Comparison of ENCODE assay signal across 19 cellular contexts in the genomic region with DNA sequence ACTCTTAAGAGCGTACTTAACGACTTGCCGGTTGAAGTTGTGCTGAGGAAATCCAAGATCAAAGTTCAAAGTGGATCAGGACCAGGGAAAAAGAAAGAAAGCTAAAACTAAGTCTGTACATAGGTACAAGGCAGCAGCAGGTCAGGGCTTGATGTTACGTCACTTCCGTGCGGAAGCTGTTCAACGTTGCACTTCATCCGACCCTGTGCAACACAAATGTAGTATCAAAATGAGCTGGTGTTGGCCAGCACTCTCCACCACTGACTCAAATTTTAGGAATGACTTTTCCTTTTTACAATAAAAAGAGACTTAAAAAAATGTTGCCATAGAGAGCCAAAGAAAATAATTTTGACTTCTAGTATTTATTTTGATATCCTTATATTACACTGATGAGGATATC.
"Had no signal": no experiment of that assay in that cellular context is flagged by ENCODE, and none has a peak within 500 bp of the region (broad histone marks: within the 10 kb centered on the region; RNA-seq: fewer than 3 reads in every experiment).

No MANE protein-coding gene starts in this region.

- DNase-seq: activated CD4-positive, CD25-positive, alpha-beta regulatory T cell treated with anti-CD3 and anti-CD28 coated beads, Interleukin-2, amount 50 U/mL, for 72 hours; activated gamma-delta T cell treated with Interleukin-2 at 50 U/mL for 16 hours; activated naive CD8-positive, alpha-beta T cell treated with anti-CD3 and anti-CD28 coated beads for 36 hours; effector CD8-positive, alpha-beta T cell; hypothalamus; kidney; midbrain; nucleus accumbens; stimulated activated naive CD8-positive, alpha-beta T cell treated with anti-CD3 and anti-CD28 coated beads, Interleukin-15, Interleukin-2, amounts not matched to agents 100 U/mL and 50 U/mL, for 24 hours; substantia nigra; SW 1271; T-helper 2 cell; tibial artery had no signal

- H3K4me3 ChIP-seq: breast epithelium, skin epidermis, tibial artery had no signal

- H3K9me3 ChIP-seq: breast epithelium, tibial artery had no signal

- H3K27me3 ChIP-seq: breast epithelium, foreskin keratinocyte, tibial artery had no signal

- H3K27ac ChIP-seq: breast epithelium, foreskin keratinocyte, skin epidermis, tibial artery, VCaP had no signal

- H3K4me1 ChIP-seq: breast epithelium, tibial artery had no signal

- H3K36me3 ChIP-seq: breast epithelium, tibial artery had no signal

- ATAC-seq: esophagus mucosa; foreskin keratinocyte; left lobe of liver; stimulated activated naive CD8-positive, alpha-beta T cell treated with anti-CD3 and anti-CD28 coated beads, Interleukin-15, Interleukin-2, amounts not matched to agents 100 U/mL and 50 U/mL, for 24 hours had no signal
